ENCODE assay signal across 8 cellular contexts in genomic region chr1:153545067-153546055, GRCh38. TPM values are rescaled to one million over a fixed set of nuclear protein-coding genes. Genes with fewer than 3 reads are reported as not detected.
DNase-seq lines count a peak whose midpoint lies in the region; ATAC-seq and TF ChIP-seq lines count a peak whose summit lies in the region.

S100A4 (minus strand) TSS chr1:153545806; CDS start chr1:153544794, 1,012 bp downstream.

- peak within 1 kb of the TSS; percentile 99 for H3K27ac Mint-ChIP-seq in osteocyte (ENCODE audit: unreplicated experiment)

- H3K9ac ChIP-seq in MM.1S (ENCODE audit: low read length), result no peak within 1 kb of the TSS
- peak within 1 kb of the TSS; percentile 44 for H3K9ac ChIP-seq in SK-N-MC (ENCODE audit: insufficient read length)

- H3K4me3 Mint-ChIP-seq in osteocyte (ENCODE audit: unreplicated experiment), result peak within 1 kb of the TSS; percentile 78

- H2AFZ ChIP-seq in MM.1S (ENCODE audit: low read length), result peak within 1 kb of the TSS; percentile 14; the same call in 1 of the 2 replicates

- H3K36me3 ChIP-seq in MM.1S (replicated peaks; ENCODE audit: insufficient read depth, low read length) (no peaks in the 10 kb centered on the region), SK-N-MC (ENCODE audit: insufficient read depth, low read length) (no peaks in the 10 kb centered on the region), suprapubic skin (no peaks in the 10 kb centered on the region)

- no peak within 1 kb of the TSS for H3K4me3 ChIP-seq in MM.1S (ENCODE audit: low read length)
- peak within 1 kb of the TSS; percentile 65 for H3K4me3 ChIP-seq in SK-N-MC
- peak within 1 kb of the TSS; percentile 58 for H3K4me3 ChIP-seq in suprapubic skin

- H3K4me1 Mint-ChIP-seq in osteocyte (ENCODE audit: unreplicated experiment), result peaks cover 100% of the 10 kb centered on the region

- H3K36me3 Mint-ChIP-seq in osteocyte (ENCODE audit: unreplicated experiment), result no peaks in the 10 kb centered on the region

- no peaks in the 10 kb centered on the region for H3K9me2 ChIP-seq in MM.1S (replicated peaks; ENCODE audit: insufficient read depth, low read length)

- H3K27ac ChIP-seq in MM.1S (ENCODE audit: low read length) (no peak within 1 kb of the TSS), SK-N-MC (peak within 1 kb of the TSS; percentile 83), suprapubic skin (peak within 1 kb of the TSS; percentile 91)

- H3K27me3 ChIP-seq in MM.1S (replicated peaks; ENCODE audit: insufficient read depth, low read length) (no peaks in the 10 kb centered on the region), suprapubic skin (no peaks in the 10 kb centered on the region)

- H3K4me2 ChIP-seq in MM.1S (ENCODE audit: low read depth, low read length), result no peak within 1 kb of the TSS

- no peak for TF ChIP-seq CTCF in MM.1S (IDR thresholded peaks at IDR 0.05; ENCODE audit: low read length)
- no peak for TF ChIP-seq CTCF in osteocyte (IDR thresholded peaks at IDR 0.05)
- no peak for TF ChIP-seq CTCF in suprapubic skin (IDR thresholded peaks at IDR 0.05)

- H4K20me1 ChIP-seq in MM.1S (ENCODE audit: insufficient read depth, low read length), result no peaks in the 10 kb centered on the region

- no peaks in the 10 kb centered on the region for H3F3A ChIP-seq in MM.1S (ENCODE audit: insufficient read depth, low read length)

- 12% methylated on average over 17 of the region's 19 CpGs for WGBS in suprapubic skin

- peak; percentile 40 to 85 for TF ChIP-seq POLR2A in suprapubic skin (IDR thresholded peaks at IDR 0.05)

- H3K79me2 ChIP-seq in MM.1S (ENCODE audit: low read length), result no peaks in the 10 kb centered on the region

- TF ChIP-seq EP300 in suprapubic skin (IDR thresholded peaks at IDR 0.05), result no peak

- H3K27me3 Mint-ChIP-seq in osteocyte (ENCODE audit: unreplicated experiment), result no peaks in the 10 kb centered on the region

- no peaks in the 10 kb centered on the region for H3K9me3 Mint-ChIP-seq in osteocyte (ENCODE audit: unreplicated experiment)

- ATAC-seq in GM19395 (IDR thresholded peaks at IDR 0.05; ENCODE audit: unreplicated experiment), result peak; percentile 59

- no peaks in the 10 kb centered on the region for H3K9me3 ChIP-seq in MM.1S (replicated peaks; ENCODE audit: insufficient read depth, low read length)
- no peaks in the 10 kb centered on the region for H3K9me3 ChIP-seq in SK-N-MC (ENCODE audit: low read depth, low read length)
- H3K9me3 ChIP-seq in suprapubic skin, result no peaks in the 10 kb centered on the region

- H3K4me1 ChIP-seq in MM.1S (ENCODE audit: low read length), result 0 out of 2 replicates have a peak, but pooled peaks cover 10% of the 10 kb centered on the region
- peaks cover 98% of the 10 kb centered on the region for H3K4me1 ChIP-seq in suprapubic skin

- DNase-seq in AG08395 (ENCODE audit: low spot score) (peak; percentile 92), MM.1S (peak; percentile 67), SK-N-MC (ENCODE audit: low read depth, low spot score) (peak; percentile 80), globus pallidus (ENCODE audit: low spot score) (peak; percentile 76), osteocyte (ENCODE audit: extremely low spot score, unreplicated experiment) (peak; percentile 96), suprapubic skin (ENCODE audit: low spot score in 2 of 2) (peak; percentile 97 to 98)
- peak; percentile 96 for DNase-seq in activated naive CD4-positive, alpha-beta T cell treated with Interleukin-2 at 50 U/mL for 16 hours

RNA-seq across cellular contexts. Expression of gene S100A4, which starts in this region (rescaled TPM):
- total RNA-seq in osteocyte (337 and 353 TPM in 2 replicates), suprapubic skin (100 to 1,000 TPM in 3 of 4 donors, 10 to 100 TPM in 1; 89.3 to 229 (median 175) TPM)
